9 cellular contexts compared by ENCODE assay signal in the genomic region with DNA sequence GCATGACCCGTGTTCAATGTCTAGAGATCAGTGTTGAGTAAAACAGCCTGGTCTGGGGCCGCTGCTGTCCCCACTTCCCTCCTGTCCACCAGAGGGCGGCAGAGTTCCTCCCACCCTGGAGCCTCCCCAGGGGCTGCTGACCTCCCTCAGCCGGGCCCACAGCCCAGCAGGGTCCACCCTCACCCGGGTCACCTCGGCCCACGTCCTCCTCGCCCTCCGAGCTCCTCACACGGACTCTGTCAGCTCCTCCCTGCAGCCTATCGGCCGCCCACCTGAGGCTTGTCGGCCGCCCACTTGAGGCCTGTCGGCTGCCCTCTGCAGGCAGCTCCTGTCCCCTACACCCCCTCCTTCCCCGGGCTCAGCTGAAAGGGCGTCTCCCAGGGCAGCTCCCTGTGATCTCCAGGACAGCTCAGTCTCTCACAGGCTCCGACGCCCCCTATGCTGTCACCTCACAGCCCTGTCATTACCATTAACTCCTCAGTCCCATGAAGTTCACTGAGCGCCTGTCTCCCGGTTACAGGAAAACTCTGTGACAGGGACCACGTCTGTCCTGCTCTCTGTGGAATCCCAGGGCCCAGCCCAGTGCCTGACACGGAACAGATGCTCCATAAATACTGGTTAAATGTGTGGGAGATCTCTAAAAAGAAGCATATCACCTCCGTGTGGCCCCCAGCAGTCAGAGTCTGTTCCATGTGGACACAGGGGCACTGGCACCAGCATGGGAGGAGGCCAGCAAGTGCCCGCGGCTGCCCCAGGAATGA. TPM values are rescaled to one million over a fixed set of nuclear protein-coding genes. Genes with fewer than 3 reads are reported as not detected.
A peak's percentile ranks its signal among the peaks of the same experiment; 100 is the strongest.
DNase-seq lines count a peak whose midpoint lies in the region; ATAC-seq and TF ChIP-seq lines count a peak whose summit lies in the region.
"Had no signal": no experiment of that assay in that cellular context is flagged by ENCODE, and none has a peak within 500 bp of the region (broad histone marks: within the 10 kb centered on the region; RNA-seq: fewer than 3 reads in every experiment).

No MANE protein-coding gene starts in this region.

- DNase-seq in COR-L47 (lab: John Stamatoyannopoulos, UW), result peak; percentile 57
- DNase-seq in NCI-H82 treated with DMSO at 0.1 percent for 48 hours (lab: John Stamatoyannopoulos, UW; ENCODE audit: unreplicated experiment), result peak; percentile 13
- DNase-seq in activated CD8-positive, alpha-beta memory T cell treated with anti-CD3 and anti-CD28 coated beads for 1 hour (ENCODE audit: extremely low read depth in 1 of 2, low read depth in 1 of 2), result peak; percentile 23 to 51
- DNase-seq in endothelial cell (ENCODE audit: low spot score), result peak; percentile 78
- peak; percentile 51 to 77 (median 64) for DNase-seq in naive thymus-derived CD8-positive, alpha-beta T cell
- DNase-seq in thyroid gland, result peak; percentile 22 to 37

- no peak overlapping the region for H3K27ac Mint-ChIP-seq in endothelial cell (ENCODE audit: unreplicated experiment)
- no peak overlapping the region for H3K27ac Mint-ChIP-seq in naive thymus-derived CD8-positive, alpha-beta T cell

- POLR2A ChIA-PET in naive thymus-derived CD8-positive, alpha-beta T cell (lab: Charles Lee), result no interaction called here

- TF ChIP-seq CTCF in endothelial cell (IDR thresholded peaks at IDR 0.05; ENCODE audit: unreplicated experiment), result peak; percentile 98
- TF ChIP-seq CTCF in thyroid gland (IDR thresholded peaks at IDR 0.05), result peak; percentile 35 to 68 (median 48)

- intact Hi-C loops in thyroid gland (cut with DNase I), result no loop called here

- ATAC-seq in HG03442 (IDR thresholded peaks at IDR 0.05; ENCODE audit: unreplicated experiment) (peak; percentile 43), HG02610 (IDR thresholded peaks at IDR 0.05; ENCODE audit: unreplicated experiment) (no peak)
- peak; percentile 93 to 97 for ATAC-seq in naive thymus-derived CD8-positive, alpha-beta T cell

- H3K27me3 ChIP-seq in thyroid gland, result no peaks in the 10 kb centered on the region

- no peak overlapping the region for H3K4me3 ChIP-seq in thyroid gland (replicated peaks in 1 of 3)
- H3K4me3 ChIP-seq: SK-N-MC had no signal

- no peaks in the 10 kb centered on the region for H3K9me3 ChIP-seq in thyroid gland

- H3K27me3 Mint-ChIP-seq in endothelial cell (ENCODE audit: unreplicated experiment), result peaks cover 13% of the 10 kb centered on the region
- peaks cover 20 to 73% (median 40%) of the 10 kb centered on the region in 5 donors for H3K27me3 Mint-ChIP-seq in naive thymus-derived CD8-positive, alpha-beta T cell

- no peaks in the 10 kb centered on the region for H3K4me1 ChIP-seq in thyroid gland

- no peaks in the 10 kb centered on the region for H3K36me3 ChIP-seq in thyroid gland

- H3K4me3 Mint-ChIP-seq in endothelial cell (ENCODE audit: unreplicated experiment), result no peak overlapping the region
- H3K4me3 Mint-ChIP-seq in naive thymus-derived CD8-positive, alpha-beta T cell, result peak overlapping the region; percentile 7 to 83 (median 74)

- no peaks in the 10 kb centered on the region for H3K4me1 Mint-ChIP-seq in endothelial cell (ENCODE audit: unreplicated experiment)
- H3K4me1 Mint-ChIP-seq in naive thymus-derived CD8-positive, alpha-beta T cell, result peaks cover 2 to 14% (median 8%) of the 10 kb centered on the region in 4 donors

- H3K36me3 Mint-ChIP-seq in endothelial cell (ENCODE audit: low read depth, unreplicated experiment), result no peaks in the 10 kb centered on the region
- peaks cover 0 to 3% (median 0%) of the 10 kb centered on the region in 3 donors for H3K36me3 Mint-ChIP-seq in naive thymus-derived CD8-positive, alpha-beta T cell

- TF ChIP-seq POLR2A in thyroid gland (IDR thresholded peaks at IDR 0.05), result no peak

- no peaks in the 10 kb centered on the region for H3K9me3 Mint-ChIP-seq in endothelial cell (ENCODE audit: unreplicated experiment)
- H3K9me3 Mint-ChIP-seq in naive thymus-derived CD8-positive, alpha-beta T cell, result no peaks in the 10 kb centered on the region

- H3K27ac ChIP-seq in thyroid gland, result no peak overlapping the region
- H3K27ac ChIP-seq: SK-N-MC had no signal

- WGBS in thyroid gland, 2 donors, result 14 to 19% methylated on average over 18 to 26 of the region's 26 CpGs

RNA-seq across cellular contexts. Expression of a gene that starts 1.5 kb away (rescaled TPM):
- total RNA-seq in endothelial cell (ENCODE audit: unreplicated experiment), result not detected
- total RNA-seq in naive thymus-derived CD8-positive, alpha-beta T cell, result not detected
- not detected for polyA plus RNA-seq in naive thymus-derived CD8-positive, alpha-beta T cell
- total RNA-seq in thyroid gland, result 1 to 10 TPM in 2 of 4 donors, not detected in 2; 1.2 to 8.8 TPM

RNA-seq across cellular contexts. Expression of a gene that starts 18.9 kb away (rescaled TPM):
- total RNA-seq in endothelial cell (ENCODE audit: unreplicated experiment), result not detected
- total RNA-seq in naive thymus-derived CD8-positive, alpha-beta T cell, result not detected
- not detected for polyA plus RNA-seq in naive thymus-derived CD8-positive, alpha-beta T cell
- not detected for total RNA-seq in thyroid gland

RNA-seq across cellular contexts. Expression of a gene that starts 48.4 kb away (rescaled TPM):
- total RNA-seq in endothelial cell (ENCODE audit: unreplicated experiment) (not detected), thyroid gland (under 1 TPM in 2 of 4 donors, not detected in 2; 0.11 to 0.13 TPM)
- not detected for total RNA-seq in naive thymus-derived CD8-positive, alpha-beta T cell
- not detected for polyA plus RNA-seq in naive thymus-derived CD8-positive, alpha-beta T cell

Comparison
In these comparisons a context has a peak if more than half of its experiments do, and no peak if none do; other contexts are left out.
1. DNase-seq: peak in every context shown above with its lines; median percentile 78 in endothelial cell; 64 in naive thymus-derived CD8-positive, alpha-beta T cell; 57 in COR-L47; 37 in activated CD8-positive, alpha-beta memory T cell treated with anti-CD3 and anti-CD28 coated beads for 1 hour; 30 in thyroid gland; 13 in NCI-H82 treated with DMSO at 0.1 percent for 48 hours.